ENCODE assay signal across 9 cellular contexts in genomic region chr19:7872306-7873204, GRCh38. TPM values are rescaled to one million over a fixed set of nuclear protein-coding genes. Genes with fewer than 3 reads are reported as not detected.
A peak's percentile ranks its signal among the peaks of the same experiment; 100 is the strongest.
DNase-seq lines count a peak whose midpoint lies in the region; ATAC-seq, FAIRE-seq and TF ChIP-seq lines count a peak whose summit lies in the region.
"Had no signal": no experiment of that assay in that cellular context is flagged by ENCODE, and none has a peak within 500 bp of the region (broad histone marks: within the 10 kb centered on the region; RNA-seq: fewer than 3 reads in every experiment).

No MANE protein-coding gene starts in this region.

- H3K9me3 Mint-ChIP-seq in CD4-positive, alpha-beta T cell: no peaks in the 10 kb centered on the region
- H3K9me3 Mint-ChIP-seq in effector memory CD8-positive, alpha-beta T cell: no peaks in the 10 kb centered on the region
- H3K9me3 Mint-ChIP-seq in neural crest cell: peaks cover 3% of the 10 kb centered on the region

- WGBS in pancreas, 2 donors: 83 to 87% methylated on average over 33 to 47 of the region's 47 CpGs

- no peak overlapping the region for H3K9ac ChIP-seq in KMS-11

- H3K36me3 ChIP-seq in KMS-11 (ENCODE audit: insufficient read depth): no peaks in the 10 kb centered on the region
- 0 out of 2 replicates have a peak, but pooled peaks cover 4% of the 10 kb centered on the region for H3K36me3 ChIP-seq in HAP-1 (replicated peaks)
- H3K36me3 ChIP-seq in pancreas: no peaks in the 10 kb centered on the region

- no peak for FAIRE-seq in pancreas (lab: Jason Lieb, UNC)

- no peaks in the 10 kb centered on the region for H4K20me1 ChIP-seq in KMS-11 (ENCODE audit: insufficient read depth)

- intact Hi-C loops in CD4-positive, alpha-beta T cell (cut with DNase I, micrococcal nuclease): loop anchor here in 1 of 2 experiments (2.0 kb wide), 1 partner anchor 30 kb away; the partner anchor contains the start of gene MAP2K7
- intact Hi-C loops in pancreas (cut with DNase I): no loop called here

- POLR2A ChIA-PET in CD4-positive, alpha-beta T cell (lab: Charles Lee): interaction anchor here (1.1 kb wide), 1 partner anchor 48 kb away, joined by 3 read pairs; the partner anchor contains the start of gene SNAPC2

- H3K79me2 ChIP-seq in KMS-11 (ENCODE audit: insufficient read depth, low read depth): no peaks in the 10 kb centered on the region

- H3K4me1 ChIP-seq in KMS-11 (ENCODE audit: low read depth, poor library complexity, severe bottlenecking): peaks cover 25% of the 10 kb centered on the region
- peaks cover 37% of the 10 kb centered on the region for H3K4me1 ChIP-seq in HAP-1
- H3K4me1 ChIP-seq in pancreas: no peaks in the 10 kb centered on the region

- ATAC-seq in CD4-positive, alpha-beta T cell (ENCODE audit: poor library complexity): no peak
- no peak for ATAC-seq in effector memory CD8-positive, alpha-beta T cell (replicated peaks)
- ATAC-seq in pancreas: no peak
- no peak for ATAC-seq in GM21737 (IDR thresholded peaks at IDR 0.05; ENCODE audit: unreplicated experiment)

- H3K4me1 Mint-ChIP-seq in CD4-positive, alpha-beta T cell (ENCODE audit: low read depth): peaks cover 35% of the 10 kb centered on the region
- H3K4me1 Mint-ChIP-seq in effector memory CD8-positive, alpha-beta T cell (ENCODE audit: low read depth in 2 of 2): peaks cover 22 to 26% of the 10 kb centered on the region in 2 donors
- H3K4me1 Mint-ChIP-seq in neural crest cell: peaks cover 19% of the 10 kb centered on the region

- peaks cover 34% of the 10 kb centered on the region for H3K27me3 Mint-ChIP-seq in CD4-positive, alpha-beta T cell
- H3K27me3 Mint-ChIP-seq in effector memory CD8-positive, alpha-beta T cell: peaks cover 23 to 45% of the 10 kb centered on the region in 2 donors
- H3K27me3 Mint-ChIP-seq in neural crest cell (ENCODE audit: low read depth): peaks cover 21% of the 10 kb centered on the region

- no peak overlapping the region for H3K4me3 ChIP-seq in KMS-11 (IDR thresholded peaks at IDR 0.05; ENCODE audit: insufficient read depth, low read depth, low read length)
- no peak overlapping the region for H3K4me3 ChIP-seq in HAP-1
- H3K4me3 ChIP-seq in pancreas: no peak overlapping the region

- in situ Hi-C loops in HAP-1 (cut with MboI; ENCODE audit: low sequenced_read_pairs): no loop called here

- no peaks in the 10 kb centered on the region for H3K36me3 Mint-ChIP-seq in CD4-positive, alpha-beta T cell (ENCODE audit: low read depth)
- peaks cover 5% of the 10 kb centered on the region for H3K36me3 Mint-ChIP-seq in effector memory CD8-positive, alpha-beta T cell (ENCODE audit: insufficient read depth)
- no peaks in the 10 kb centered on the region for H3K36me3 Mint-ChIP-seq in neural crest cell (ENCODE audit: low read depth)

- DNase-seq in CD4-positive, alpha-beta T cell: no peak
- no peak for DNase-seq in effector memory CD8-positive, alpha-beta T cell
- DNase-seq in neural crest cell (ENCODE audit: low read depth, low spot score) (no peak), HAP-1 (ENCODE audit: low spot score in 2 of 2) (no peak), pancreas (no peak)
- DNase-seq in stimulated activated CD4-positive, alpha-beta T cell treated with anti-CD3 and anti-CD28 coated beads, Interleukin-2, amount 100 ng/mL, for 24 hours: no peak

- H2AFZ ChIP-seq in KMS-11 (ENCODE audit: low read depth): peak overlapping the region; percentile 38; the same call in 1 of the 2 replicates

- H3K27ac ChIP-seq in CD4-positive, alpha-beta T cell (ENCODE audit: low read depth, low read length): no peak overlapping the region
- H3K27ac ChIP-seq in KMS-11 (no peak overlapping the region), pancreas (peak overlapping the region in 1 of 4 donors; percentile 68)

- TF ChIP-seq CTCF in CD4-positive, alpha-beta T cell (IDR thresholded peaks at IDR 0.05): no peak
- TF ChIP-seq CTCF in KMS-11 (conservative IDR thresholded peaks at IDR 0.05; ENCODE audit: low read depth, low read length): no peak
- TF ChIP-seq CTCF in neural crest cell (conservative IDR thresholded peaks at IDR 0.05): no peak
- TF ChIP-seq CTCF in pancreas (IDR thresholded peaks at IDR 0.05): no peak

- H3K4me3 Mint-ChIP-seq in CD4-positive, alpha-beta T cell: peak overlapping the region; percentile 57
- H3K4me3 Mint-ChIP-seq in effector memory CD8-positive, alpha-beta T cell: peak overlapping the region; percentile 47 to 70
- peak overlapping the region; percentile 84 for H3K4me3 Mint-ChIP-seq in neural crest cell

- CTCF ChIA-PET in CD4-positive, alpha-beta T cell (lab: Charles Lee): no interaction called here

- H3K4me2 ChIP-seq in KMS-11: peak overlapping the region; percentile 77

- H3K9me3 ChIP-seq in CD4-positive, alpha-beta T cell (ENCODE audit: control insufficient read depth, low read length): no peaks in the 10 kb centered on the region
- H3K9me3 ChIP-seq in HAP-1: no peaks in the 10 kb centered on the region
- no peaks in the 10 kb centered on the region for H3K9me3 ChIP-seq in pancreas

- H3K27ac Mint-ChIP-seq in CD4-positive, alpha-beta T cell: peak overlapping the region; percentile 18
- H3K27ac Mint-ChIP-seq in effector memory CD8-positive, alpha-beta T cell: no peak overlapping the region
- no peak overlapping the region for H3K27ac Mint-ChIP-seq in neural crest cell (ENCODE audit: unreplicated experiment)

- H3K27me3 ChIP-seq in CD4-positive, alpha-beta T cell (ENCODE audit: control insufficient read depth, insufficient read depth, low read length): peaks cover 22% of the 10 kb centered on the region
- no peaks in the 10 kb centered on the region; the same call in 1 of the 2 replicates for H3K27me3 ChIP-seq in KMS-11 (ENCODE audit: insufficient read depth, low read depth)
- H3K27me3 ChIP-seq in HAP-1 (ENCODE audit: low read depth): no peaks in the 10 kb centered on the region
- H3K27me3 ChIP-seq in pancreas: no peaks in the 10 kb centered on the region

RNA-seq across cellular contexts. Expression of gene PRR36, which starts 1.6 kb away (rescaled TPM):
- under 1 TPM; 0.25 to 0.30 TPM for total RNA-seq in CD4-positive, alpha-beta T cell
- total RNA-seq in neural crest cell (20.9 and 21.8 TPM in 2 replicates), pancreas (1 to 10 TPM; 1.6 to 2.1 (median 1.8) TPM)
- polyA plus RNA-seq in pancreas: 1 to 10 TPM; 2.8 to 3.1 TPM
- total RNA-seq: dermis microvascular lymphatic vessel endothelial cell had no signal

RNA-seq across cellular contexts. Expression of gene LRRC8E, which starts 15.8 kb away (rescaled TPM):
- total RNA-seq in CD4-positive, alpha-beta T cell: not detected
- 0.51 and 1.0 TPM in 2 replicates for total RNA-seq in neural crest cell
- total RNA-seq in pancreas: 1 to 10 TPM; 4.6 to 6.1 (median 5.0) TPM
- 1 to 10 TPM; 2.6 to 3.2 TPM for polyA plus RNA-seq in pancreas

RNA-seq across cellular contexts. Expression of gene MAP2K7, which starts 31.1 kb away (rescaled TPM):
- 10 to 100 TPM; 81.7 to 82.3 TPM for total RNA-seq in CD4-positive, alpha-beta T cell
- total RNA-seq in neural crest cell: 48.1 and 50.7 TPM in 2 replicates
- 10 to 100 TPM; 13.9 to 21.0 (median 16.1) TPM for total RNA-seq in pancreas
- polyA plus RNA-seq in pancreas: 10 to 100 TPM; 21.6 to 45.3 TPM

RNA-seq across cellular contexts. Expression of gene TGFBR3L, which starts 42.1 kb away (rescaled TPM):
- total RNA-seq in CD4-positive, alpha-beta T cell: 1 to 10 TPM; 1.1 to 1.2 TPM
- total RNA-seq in neural crest cell: 0.32 and 0.44 TPM in 2 replicates
- 1 to 10 TPM in 1 of 6 donors, under 1 TPM in 4, not detected in 1; 0.16 to 1.1 (median 0.52) TPM for total RNA-seq in pancreas
- polyA plus RNA-seq in pancreas: 1 to 10 TPM in 1 of 2 donors, not detected in 1; 2.2 TPM

RNA-seq across cellular contexts. Expression of gene EVI5L, which starts 42.5 kb away (rescaled TPM):
- total RNA-seq in CD4-positive, alpha-beta T cell: 1 to 10 TPM; 5.2 to 6.0 TPM
- total RNA-seq in neural crest cell (17.8 and 19.5 TPM in 2 replicates), pancreas (1 to 10 TPM; 3.0 to 5.2 (median 4.6) TPM)
- 1 to 10 TPM; 7.6 to 9.1 TPM for polyA plus RNA-seq in pancreas
